In genomic region chr1:145996433-145997155, GRCh38 we compare ENCODE assay signal across 8 cellular contexts. TPM values are rescaled to one million over a fixed set of nuclear protein-coding genes. Genes with fewer than 3 reads are reported as not detected.
DNase-seq lines count a peak whose midpoint lies in the region; ATAC-seq, FAIRE-seq and TF ChIP-seq lines count a peak whose summit lies in the region.

Gene TXNIP (minus strand): TSS chr1:145996579. CDS start chr1:145996266, 313 bp downstream.

- TF ChIP-seq CTCF in D721Med (IDR thresholded peaks at IDR 0.05; ENCODE audit: insufficient read depth, missing control alignments), result no peak
- no peak for TF ChIP-seq CTCF in endothelial cell (IDR thresholded peaks at IDR 0.05; ENCODE audit: unreplicated experiment)

- peaks cover 29% of the 10 kb centered on the region for H3K4me1 ChIP-seq in mesodermal cell (ENCODE audit: control insufficient read depth, insufficient read depth, low read length, poor library complexity, severe bottlenecking)

- peaks cover 27% of the 10 kb centered on the region for H3K36me3 Mint-ChIP-seq in IgD-negative memory B cell
- H3K36me3 Mint-ChIP-seq in endothelial cell (ENCODE audit: low read depth, unreplicated experiment), result peaks cover 42% of the 10 kb centered on the region

- H3K4me1 Mint-ChIP-seq in IgD-negative memory B cell (peaks cover 33 to 42% (median 35%) of the 10 kb centered on the region in 3 donors), endothelial cell (ENCODE audit: unreplicated experiment) (peaks cover 54% of the 10 kb centered on the region)

- H3K9me3 ChIP-seq in mesodermal cell (ENCODE audit: control insufficient read depth, low read length), result no peaks in the 10 kb centered on the region

- peak; percentile 66 for ATAC-seq in GM21526 (IDR thresholded peaks at IDR 0.05; ENCODE audit: low FRiP score, unreplicated experiment)

- 3 to 8% methylated on average over 13 to 29 of the region's 32 CpGs for WGBS in mesodermal cell (ENCODE audit: insufficient coverage in 2 of 2), 2 experiments

- H3K4me3 Mint-ChIP-seq in IgD-negative memory B cell, result peak within 1 kb of the TSS; percentile 82 to 98 (median 97)
- H3K4me3 Mint-ChIP-seq in endothelial cell (ENCODE audit: unreplicated experiment), result peak within 1 kb of the TSS; percentile 100

- H3K27ac ChIP-seq in mesodermal cell (ENCODE audit: low read depth, low read length, severe bottlenecking), result peak within 1 kb of the TSS; percentile 84

- DNase-seq in D721Med (ENCODE audit: insufficient read length, low spot score) (peak; percentile 98), OCI-M1 (lab: John Stamatoyannopoulos, UW) (peak; percentile 100), activated T-cell treated with anti-CD3 and anti-CD28 coated beads for 1 hour (ENCODE audit: low read depth) (peak; percentile 86), endothelial cell (ENCODE audit: low spot score) (peak; percentile 93)
- DNase-seq in stimulated activated CD8-positive, alpha-beta memory T cell treated with anti-CD3 and anti-CD28 coated beads, Interleukin-15, amount 100 ng/mL, for 24 hours (ENCODE audit: low read depth), result peak; percentile 86

- no peak for FAIRE-seq in D721Med (lab: Jason Lieb, UNC)

- H3K9me3 Mint-ChIP-seq in IgD-negative memory B cell (peaks cover 0 to 3% (median 0%) of the 10 kb centered on the region in 3 donors), endothelial cell (ENCODE audit: unreplicated experiment) (no peaks in the 10 kb centered on the region)

- H3K27ac Mint-ChIP-seq in IgD-negative memory B cell, result peak within 1 kb of the TSS; percentile 76 to 99 (median 98)
- peak within 1 kb of the TSS; percentile 98 for H3K27ac Mint-ChIP-seq in endothelial cell (ENCODE audit: unreplicated experiment)

- no peaks in the 10 kb centered on the region for H3K27me3 Mint-ChIP-seq in IgD-negative memory B cell
- H3K27me3 Mint-ChIP-seq in endothelial cell (ENCODE audit: unreplicated experiment), result peaks cover 5% of the 10 kb centered on the region

- H3K36me3 ChIP-seq in mesodermal cell (ENCODE audit: control insufficient read depth, insufficient read depth, low read length), result peaks cover 35% of the 10 kb centered on the region

- H3K4me3 ChIP-seq in mesodermal cell (ENCODE audit: extremely low read depth, insufficient read depth, low read length, poor library complexity, severe bottlenecking), result peak within 1 kb of the TSS; percentile 77

RNA-seq across cellular contexts. Expression of gene TXNIP, which starts in this region (rescaled TPM):
- 3,579 TPM for polyA plus RNA-seq in IgD-negative memory B cell
- total RNA-seq in endothelial cell (ENCODE audit: unreplicated experiment), result 107 TPM
- polyA plus RNA-seq in mesodermal cell (2013, experiment 1 of 2), result 144 TPM
- 135 TPM for polyA plus RNA-seq in mesodermal cell (2013, experiment 2 of 2)

Comparison
In these comparisons a context has a peak if more than half of its experiments do, and no peak if none do; other contexts are left out.
1. Peak in every context shown above with its lines: DNase-seq, ATAC-seq, H3K4me3 ChIP-seq and H3K27ac ChIP-seq.